8 cellular contexts compared by ENCODE assay signal in genomic region chr3:17233398-17233800, GRCh38.
DNase-seq lines count a peak whose midpoint lies in the region; FAIRE-seq and TF ChIP-seq lines count a peak whose summit lies in the region.

No MANE protein-coding gene starts in this region.

- FAIRE-seq in islet of Langerhans (lab: Jason Lieb, UNC), result peak; percentile 97

- no peak overlapping the region for H3K4me3 ChIP-seq in H7 (ENCODE audit: insufficient read depth, low read depth, low read length)

- peak; percentile 1 for DNase-seq in stimulated activated CD4-positive, alpha-beta T cell treated with anti-CD3 and anti-CD28 coated beads, Interleukin-12 subunit alpha, Interleukin-12 subunit beta, amount 100 ng/mL, for 4 hours
- no peak for DNase-seq in stimulated activated CD4-positive, alpha-beta T cell treated with anti-CD3 and anti-CD28 coated beads, Interleukin-4, amount 100 ng/mL, for 1 hour
- DNase-seq in H7 (peak; percentile 18), SK-MEL-5 (ENCODE audit: low read depth, low spot score) (peak; percentile 69), brain pericyte (ENCODE audit: low read depth, low spot score) (peak; percentile 24)
- DNase-seq in stimulated activated CD4-positive, alpha-beta T cell treated with anti-CD3 and anti-CD28 coated beads, TNF-alpha, amount 100 ng/mL, for 24 hours (ENCODE audit: low read depth in 3 of 3), result peak in 2 of 3 experiments; percentile 6 to 21

- peak; percentile 74 for TF ChIP-seq CTCF in LNCAP (IDR thresholded peaks at IDR 0.05)

- in situ Hi-C loops in SK-MEL-5 (cut with HindIII; ENCODE audit: low pct_unique_long_range_greater_than_20kb, low sequenced_read_pairs), result no loop called here

- H3K27me3 ChIP-seq in H7 (ENCODE audit: control insufficient read depth, insufficient read depth, low read length), result no peaks in the 10 kb centered on the region

- no peaks in the 10 kb centered on the region; the same call in 1 of the 2 replicates for H3K36me3 ChIP-seq in H7 (replicated peaks; ENCODE audit: control insufficient read depth, insufficient read depth, low read length)
